9 cellular contexts compared by ENCODE assay signal in the genomic region with DNA sequence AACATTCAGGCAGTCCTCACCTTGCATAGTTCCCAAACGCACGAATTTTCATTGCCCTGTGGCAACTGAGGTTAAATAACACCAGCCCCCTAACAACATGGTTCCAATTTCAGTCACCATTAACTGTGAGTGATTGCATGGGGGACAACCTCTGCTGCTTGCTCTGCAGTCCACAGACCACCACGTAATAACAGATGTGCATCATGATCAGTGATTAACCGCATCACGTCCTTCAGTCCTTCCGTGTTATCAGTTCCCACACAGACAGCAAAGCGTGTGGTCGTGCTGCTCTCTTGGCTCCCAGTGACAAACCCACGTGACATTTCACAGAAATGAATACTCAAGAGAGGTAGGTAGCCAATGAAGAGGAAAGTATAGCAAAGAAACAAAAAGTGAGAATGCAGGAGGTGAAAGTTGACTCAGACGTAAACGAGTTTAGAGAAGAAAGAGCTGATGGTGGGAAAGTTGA.
DNase-seq lines count a peak whose midpoint lies in the region; ATAC-seq lines count a peak whose summit lies in the region.
"Had no signal": no experiment of that assay in that cellular context is flagged by ENCODE, and none has a peak within 500 bp of the region (broad histone marks: within the 10 kb centered on the region; RNA-seq: fewer than 3 reads in every experiment).

No MANE protein-coding gene starts in this region.

- no peaks in the 10 kb centered on the region for H3K27me3 Mint-ChIP-seq in activated naive CD4-positive, alpha-beta T cell treated with anti-CD3 and anti-CD28 coated beads for 36 hours (ENCODE audit: low read depth)
- H3K27me3 Mint-ChIP-seq in activated CD8-positive, alpha-beta T cell treated with anti-CD3 and anti-CD28 coated beads, Interleukin-2, amount 10 ng/mL, durations not matched to agents 7 days and 5 days (ENCODE audit: low read depth) = peaks cover 4% of the 10 kb centered on the region
- H3K27me3 Mint-ChIP-seq in stimulated activated naive CD8-positive, alpha-beta T cell treated with anti-CD3 and anti-CD28 coated beads, Interleukin-15, amount 100 ng/mL, for 72 hours = no peaks in the 10 kb centered on the region

- ATAC-seq in HG02970 (IDR thresholded peaks at IDR 0.05; ENCODE audit: low FRiP score, unreplicated experiment) = peak; percentile 81
- ATAC-seq in activated CD8-positive, alpha-beta T cell treated with anti-CD3 and anti-CD28 coated beads, Interleukin-2, amount 10 ng/mL, durations not matched to agents 7 days and 5 days = peak; percentile 66
- peak; percentile 94 for ATAC-seq in stimulated activated naive CD8-positive, alpha-beta T cell treated with anti-CD3 and anti-CD28 coated beads, Interleukin-15, amount 100 ng/mL, for 72 hours

- H3K4me3 Mint-ChIP-seq in activated naive CD4-positive, alpha-beta T cell treated with anti-CD3 and anti-CD28 coated beads for 36 hours = no peak overlapping the region
- H3K4me3 Mint-ChIP-seq in activated CD8-positive, alpha-beta T cell treated with anti-CD3 and anti-CD28 coated beads, Interleukin-2, amount 10 ng/mL, durations not matched to agents 7 days and 5 days = peak overlapping the region; percentile 17
- peak overlapping the region; percentile 0 to 45 for H3K4me3 Mint-ChIP-seq in stimulated activated naive CD8-positive, alpha-beta T cell treated with anti-CD3 and anti-CD28 coated beads, Interleukin-15, amount 100 ng/mL, for 72 hours

- peak overlapping the region; percentile 39 for H3K27ac Mint-ChIP-seq in activated naive CD4-positive, alpha-beta T cell treated with anti-CD3 and anti-CD28 coated beads for 36 hours
- peak overlapping the region; percentile 68 for H3K27ac Mint-ChIP-seq in activated CD8-positive, alpha-beta T cell treated with anti-CD3 and anti-CD28 coated beads, Interleukin-2, amount 10 ng/mL, durations not matched to agents 7 days and 5 days
- H3K27ac Mint-ChIP-seq in stimulated activated naive CD8-positive, alpha-beta T cell treated with anti-CD3 and anti-CD28 coated beads, Interleukin-15, amount 100 ng/mL, for 72 hours = no peak overlapping the region

- H3K4me1 Mint-ChIP-seq in activated naive CD4-positive, alpha-beta T cell treated with anti-CD3 and anti-CD28 coated beads for 36 hours (ENCODE audit: low read depth) = peaks cover 33% of the 10 kb centered on the region
- peaks cover 72% of the 10 kb centered on the region for H3K4me1 Mint-ChIP-seq in activated CD8-positive, alpha-beta T cell treated with anti-CD3 and anti-CD28 coated beads, Interleukin-2, amount 10 ng/mL, durations not matched to agents 7 days and 5 days (ENCODE audit: low read depth)
- peaks cover 61% of the 10 kb centered on the region for H3K4me1 Mint-ChIP-seq in stimulated activated naive CD8-positive, alpha-beta T cell treated with anti-CD3 and anti-CD28 coated beads, Interleukin-15, amount 100 ng/mL, for 72 hours

- POLR2A ChIA-PET in activated CD8-positive, alpha-beta T cell treated with anti-CD3 and anti-CD28 coated beads, Interleukin-2, amount 10 ng/mL, durations not matched to agents 7 days and 5 days (lab: Charles Lee) = interaction anchor here (0.6 to 0.7 kb wide), 2 partner anchors 363 to 745 kb away, joined by 3 to 7 read pairs; no protein-coding TSS in a partner anchor

- CTCF ChIA-PET in activated naive CD4-positive, alpha-beta T cell treated with anti-CD3 and anti-CD28 coated beads for 36 hours (lab: Charles Lee) = interaction anchor here (0.6 to 1.1 kb wide), 2 partner anchors 12 to 469 kb away, joined by 7 read pairs; no protein-coding TSS in a partner anchor
- CTCF ChIA-PET in activated CD8-positive, alpha-beta T cell treated with anti-CD3 and anti-CD28 coated beads, Interleukin-2, amount 10 ng/mL, durations not matched to agents 7 days and 5 days (lab: Charles Lee) = interaction anchor here (0.7 to 1.3 kb wide), 3 partner anchors 9 to 137 kb away, joined by 3 to 4 read pairs (median 3); no protein-coding TSS in a partner anchor

- intact Hi-C loops in activated naive CD4-positive, alpha-beta T cell treated with anti-CD3 and anti-CD28 coated beads for 36 hours (cut with micrococcal nuclease) = no loop called here

- H3K9me3 Mint-ChIP-seq in activated naive CD4-positive, alpha-beta T cell treated with anti-CD3 and anti-CD28 coated beads for 36 hours = no peaks in the 10 kb centered on the region
- no peaks in the 10 kb centered on the region for H3K9me3 Mint-ChIP-seq in activated CD8-positive, alpha-beta T cell treated with anti-CD3 and anti-CD28 coated beads, Interleukin-2, amount 10 ng/mL, durations not matched to agents 7 days and 5 days (ENCODE audit: insufficient read depth)
- H3K9me3 Mint-ChIP-seq in stimulated activated naive CD8-positive, alpha-beta T cell treated with anti-CD3 and anti-CD28 coated beads, Interleukin-15, amount 100 ng/mL, for 72 hours = no peaks in the 10 kb centered on the region

- H3K36me3 Mint-ChIP-seq in activated naive CD4-positive, alpha-beta T cell treated with anti-CD3 and anti-CD28 coated beads for 36 hours (ENCODE audit: low read depth) = no peaks in the 10 kb centered on the region
- H3K36me3 Mint-ChIP-seq in activated CD8-positive, alpha-beta T cell treated with anti-CD3 and anti-CD28 coated beads, Interleukin-2, amount 10 ng/mL, durations not matched to agents 7 days and 5 days (ENCODE audit: low read depth) = peaks cover 2% of the 10 kb centered on the region

- peak; percentile 63 for DNase-seq in activated naive CD4-positive, alpha-beta T cell treated with anti-CD3 and anti-CD28 coated beads for 36 hours
- DNase-seq in activated naive CD4-positive, alpha-beta T cell (lab: John Stamatoyannopoulos, UW) = no peak
- DNase-seq in activated CD8-positive, alpha-beta T cell treated with anti-CD3 and anti-CD28 coated beads, Interleukin-2, amount 10 ng/mL, durations not matched to agents 7 days and 5 days = peak; percentile 46
- peak; percentile 37 to 50 for DNase-seq in stimulated activated naive CD8-positive, alpha-beta T cell treated with anti-CD3 and anti-CD28 coated beads, Interleukin-15, amount 100 ng/mL, for 72 hours
- DNase-seq in anterior cingulate cortex (lab: John Stamatoyannopoulos, UW) = no peak
- DNase-seq in NCI-H82 (lab: John Stamatoyannopoulos, UW) = no peak
- no peak for DNase-seq in ureter (ENCODE audit: low spot score)
- DNase-seq: DND-41 had no signal

Comparison
In these comparisons a context has a peak if more than half of its experiments do, and no peak if none do; other contexts are left out.
1. DNase-seq: peak in activated naive CD4-positive, alpha-beta T cell treated with anti-CD3 and anti-CD28 coated beads for 36 hours (single experiment), activated CD8-positive, alpha-beta T cell treated with anti-CD3 and anti-CD28 coated beads, Interleukin-2, amount 10 ng/mL, durations not matched to agents 7 days and 5 days (single experiment) and stimulated activated naive CD8-positive, alpha-beta T cell treated with anti-CD3 and anti-CD28 coated beads, Interleukin-15, amount 100 ng/mL, for 72 hours (2 of 2); none in activated naive CD4-positive, alpha-beta T cell (0 of 4), anterior cingulate cortex (0 of 58), NCI-H82 (single experiment) and ureter (single experiment).
2. H3K27ac Mint-ChIP-seq: peak in activated naive CD4-positive, alpha-beta T cell treated with anti-CD3 and anti-CD28 coated beads for 36 hours (single experiment) and activated CD8-positive, alpha-beta T cell treated with anti-CD3 and anti-CD28 coated beads, Interleukin-2, amount 10 ng/mL, durations not matched to agents 7 days and 5 days (single experiment); none in stimulated activated naive CD8-positive, alpha-beta T cell treated with anti-CD3 and anti-CD28 coated beads, Interleukin-15, amount 100 ng/mL, for 72 hours (0 of 2).
3. Peak in every context shown above with its lines, with median percentiles within 50 percentile points of each other: ATAC-seq.